Comparison of ENCODE assay signal across 21 cellular contexts in genomic region chr4:123466080-123466785, GRCh38.
"Had no signal": no experiment of that assay in that cellular context is flagged by ENCODE, and none has a peak within 500 bp of the region (broad histone marks: within the 10 kb centered on the region; RNA-seq: fewer than 3 reads in every experiment).

No MANE protein-coding gene starts in this region.

- H3K79me2 ChIP-seq: parathyroid adenoma had no signal

- H3K36me3 Mint-ChIP-seq: immature natural killer cell; mesothelial cell of epicardium; natural killer cell; stimulated activated memory B cell treated with anti-CD40 and anti-IgM and Interleukin-4, amounts not matched to agents 10 μg/mL and 1 μg/mL and 100 μg/mL, for 72 hours had no signal

- DNase-seq: effector CD4-positive, alpha-beta T cell; endodermal cell; erythroblast; foreskin keratinocyte; immature natural killer cell; left ventricle myocardium inferior; lower lobe of right lung; natural killer cell; psoas muscle; retina; right lobe of liver; stimulated activated CD4-positive, alpha-beta T cell treated with anti-CD3 and anti-CD28 coated beads, Interleukin-4, amount 100 ng/mL, for 1 hour; stimulated activated CD8-positive, alpha-beta memory T cell treated with anti-CD3 and anti-CD28 coated beads, Interleukin-4, amount 100 ng/mL, for 48 hours; stomach; substantia nigra had no signal

- H3K4me3 ChIP-seq: coronary artery, left ventricle myocardium inferior, lower lobe of right lung, psoas muscle, right lobe of liver, stomach, thoracic aorta had no signal

- H3K27ac Mint-ChIP-seq: endodermal cell; immature natural killer cell; memory B cell; mesothelial cell of epicardium; natural killer cell; stimulated activated memory B cell treated with anti-CD40 and anti-IgM and Interleukin-4, amounts not matched to agents 10 μg/mL and 1 μg/mL and 100 μg/mL, for 72 hours had no signal

- H3K27me3 ChIP-seq: foreskin keratinocyte, right lobe of liver, stomach had no signal

- H3K4me3 Mint-ChIP-seq: endodermal cell; immature natural killer cell; memory B cell; mesothelial cell of epicardium; natural killer cell; stimulated activated memory B cell treated with anti-CD40 and anti-IgM and Interleukin-4, amounts not matched to agents 10 μg/mL and 1 μg/mL and 100 μg/mL, for 72 hours had no signal

- H3K36me3 ChIP-seq: left ventricle myocardium inferior, lower lobe of right lung, right lobe of liver, stomach, thoracic aorta had no signal

- H3K27ac ChIP-seq: coronary artery, foreskin keratinocyte, left ventricle myocardium inferior, lower lobe of right lung, parathyroid adenoma, psoas muscle, right lobe of liver, stomach, thoracic aorta had no signal

- ATAC-seq: foreskin keratinocyte; lower lobe of right lung; natural killer cell; psoas muscle; right lobe of liver; stimulated activated memory B cell treated with anti-CD40 and anti-IgM and Interleukin-4, amounts not matched to agents 10 μg/mL and 1 μg/mL and 100 μg/mL, for 72 hours had no signal

- H3K4me1 ChIP-seq: foreskin keratinocyte, left ventricle myocardium inferior, lower lobe of right lung, parathyroid adenoma, psoas muscle, right lobe of liver, stomach had no signal

- H3K9ac ChIP-seq: parathyroid adenoma had no signal

- H3K9me3 ChIP-seq: left ventricle myocardium inferior, lower lobe of right lung, psoas muscle, right lobe of liver, stomach, thoracic aorta had no signal

- H3K4me1 Mint-ChIP-seq: immature natural killer cell, natural killer cell had no signal

- H3K9me3 Mint-ChIP-seq: endodermal cell; immature natural killer cell; memory B cell; mesothelial cell of epicardium; natural killer cell; stimulated activated memory B cell treated with anti-CD40 and anti-IgM and Interleukin-4, amounts not matched to agents 10 μg/mL and 1 μg/mL and 100 μg/mL, for 72 hours had no signal

- H2AFZ ChIP-seq: parathyroid adenoma had no signal

- H3K27me3 Mint-ChIP-seq: stimulated activated memory B cell treated with anti-CD40 and anti-IgM and Interleukin-4, amounts not matched to agents 10 μg/mL and 1 μg/mL and 100 μg/mL, for 72 hours had no signal
